8 cellular contexts compared by ENCODE assay signal in genomic region chr19:45645631-45646344, GRCh38. TPM values are rescaled to one million over a fixed set of nuclear protein-coding genes. Genes with fewer than 3 reads are reported as not detected.
A peak's percentile ranks its signal among the peaks of the same experiment; 100 is the strongest.
DNase-seq lines count a peak whose midpoint lies in the region; ATAC-seq and TF ChIP-seq lines count a peak whose summit lies in the region.

No MANE protein-coding gene starts in this region.

- H3K27me3 ChIP-seq in SJSA1 (replicated peaks): no peaks in the 10 kb centered on the region
- no peaks in the 10 kb centered on the region for H3K27me3 ChIP-seq in thoracic aorta (replicated peaks; ENCODE audit: insufficient read depth)

- H3K27me3 Mint-ChIP-seq in activated naive CD4-positive, alpha-beta T cell treated with anti-CD3 and anti-CD28 coated beads, Interleukin-2, amount 50 U/mL, for 24 hours: no peaks in the 10 kb centered on the region

- ATAC-seq in omental fat pad (ENCODE audit: low FRiP score) (peak; percentile 81), thoracic aorta (ENCODE audit: insufficient number of reproducible peaks, low FRiP score, low read depth) (no peak)

- DNase-seq in SIG-M5 treated with dmso at 0.1 percent for 504 hours (lab: John Stamatoyannopoulos, UW; ENCODE audit: unreplicated experiment) (peak; percentile 85), SIG-M5 (lab: John Stamatoyannopoulos, UW) (no peak), LHCN-M2 (ENCODE audit: low read depth) (peak; percentile 85), SJSA1 (ENCODE audit: low read depth in 1 of 2, low spot score in 2 of 2) (peak; percentile 95), glomerular endothelial cell (ENCODE audit: extremely low read depth, low read depth, low spot score) (peak; percentile 72), omental fat pad (ENCODE audit: low spot score) (peak; percentile 80), thoracic aorta (ENCODE audit: low spot score) (no peak)

- H3K4me1 Mint-ChIP-seq in activated naive CD4-positive, alpha-beta T cell treated with anti-CD3 and anti-CD28 coated beads, Interleukin-2, amount 50 U/mL, for 24 hours: peaks cover 37% of the 10 kb centered on the region

- peaks cover 5% of the 10 kb centered on the region for H3K36me3 Mint-ChIP-seq in activated naive CD4-positive, alpha-beta T cell treated with anti-CD3 and anti-CD28 coated beads, Interleukin-2, amount 50 U/mL, for 24 hours

- H3K4me3 Mint-ChIP-seq in activated naive CD4-positive, alpha-beta T cell treated with anti-CD3 and anti-CD28 coated beads, Interleukin-2, amount 50 U/mL, for 24 hours: peak overlapping the region; percentile 89

- H3K9me3 Mint-ChIP-seq in activated naive CD4-positive, alpha-beta T cell treated with anti-CD3 and anti-CD28 coated beads, Interleukin-2, amount 50 U/mL, for 24 hours: peaks cover 5% of the 10 kb centered on the region

- no peaks in the 10 kb centered on the region for H3K36me3 ChIP-seq in SJSA1
- no peaks in the 10 kb centered on the region for H3K36me3 ChIP-seq in thoracic aorta

- H3K27ac ChIP-seq in SJSA1: no peak overlapping the region
- no peak overlapping the region for H3K27ac ChIP-seq in thoracic aorta

- H3K4me3 ChIP-seq in SJSA1 (peak overlapping the region; percentile 34), thoracic aorta (peak overlapping the region; percentile 64)

- peak overlapping the region; percentile 81 for H3K27ac Mint-ChIP-seq in activated naive CD4-positive, alpha-beta T cell treated with anti-CD3 and anti-CD28 coated beads, Interleukin-2, amount 50 U/mL, for 24 hours

- peaks cover 24% of the 10 kb centered on the region for H3K4me1 ChIP-seq in SJSA1 (replicated peaks)
- H3K4me1 ChIP-seq in thoracic aorta (ENCODE audit: control insufficient read depth in 1 of 2, low read depth in 2 of 2): peaks cover 5 to 30% of the 10 kb centered on the region in 2 donors

- H3K9me3 ChIP-seq in SJSA1 (replicated peaks) (no peaks in the 10 kb centered on the region), thoracic aorta (no peaks in the 10 kb centered on the region)

- TF ChIP-seq CTCF in omental fat pad (IDR thresholded peaks at IDR 0.05) (no peak), thoracic aorta (IDR thresholded peaks at IDR 0.05) (no peak)

RNA-seq across cellular contexts. Expression of gene EML2, which starts 6.6 kb away (rescaled TPM):
- total RNA-seq in LHCN-M2 (2014; rRNA removed) (17.8 and 20.1 TPM in 2 replicates), glomerular endothelial cell (19.3 and 26.6 TPM in 2 replicates), omental fat pad (10 to 100 TPM; 18.0 to 22.4 (median 19.9) TPM), thoracic aorta (10 to 100 TPM; 21.7 to 34.8 TPM)
- 16.8 TPM for polyA plus RNA-seq in LHCN-M2 (2012)
- 33.6 and 45.4 TPM in 2 replicates for total RNA-seq in SJSA1 (2014; rRNA removed; shearing (Covaris generic))

RNA-seq across cellular contexts. Expression of gene GIPR, which starts 22.2 kb away (rescaled TPM):
- total RNA-seq in LHCN-M2 (2014; rRNA removed) (not detected in 2 replicates), glomerular endothelial cell (0.76 TPM in 1 of 2 replicates, not detected in the other), omental fat pad (1 to 10 TPM; 1.1 to 8.7 (median 2.5) TPM), thoracic aorta (under 1 TPM in 1 of 2 donors, not detected in 1; 0.14 TPM)
- polyA plus RNA-seq in LHCN-M2 (2012): 0.44 TPM
- total RNA-seq in SJSA1 (2014; rRNA removed; shearing (Covaris generic)): 0.72 and 2.1 TPM in 2 replicates

RNA-seq across cellular contexts. Expression of gene GPR4, which starts 43.8 kb away (rescaled TPM):
- total RNA-seq in LHCN-M2 (2014; rRNA removed) (not detected in 2 replicates), glomerular endothelial cell (12.6 and 14.8 TPM in 2 replicates), omental fat pad (10 to 100 TPM in 3 of 4 donors, 1 to 10 TPM in 1; 6.0 to 29.4 (median 12.0) TPM), thoracic aorta (1 to 10 TPM; 5.1 to 6.6 TPM)
- not detected for polyA plus RNA-seq in LHCN-M2 (2012)
- total RNA-seq in SJSA1 (2014; rRNA removed; shearing (Covaris generic)): not detected in 2 replicates

RNA-seq across cellular contexts. Expression of gene SNRPD2, which starts 46.0 kb away (rescaled TPM):
- 208 and 273 TPM in 2 replicates for total RNA-seq in LHCN-M2 (2014; rRNA removed)
- polyA plus RNA-seq in LHCN-M2 (2012): 777 TPM
- 331 and 402 TPM in 2 replicates for total RNA-seq in SJSA1 (2014; rRNA removed; shearing (Covaris generic))
- 221 and 278 TPM in 2 replicates for total RNA-seq in glomerular endothelial cell
- total RNA-seq in omental fat pad: 100 to 1,000 TPM; 104 to 194 (median 148) TPM
- total RNA-seq in thoracic aorta: 10 to 100 TPM; 65.7 to 70.1 TPM

RNA-seq across cellular contexts. Expression of gene QPCTL, which starts 46.7 kb away (rescaled TPM):
- 12.8 and 16.6 TPM in 2 replicates for total RNA-seq in LHCN-M2 (2014; rRNA removed)
- 13.2 TPM for polyA plus RNA-seq in LHCN-M2 (2012)
- total RNA-seq in SJSA1 (2014; rRNA removed; shearing (Covaris generic)): 11.6 and 14.6 TPM in 2 replicates
- total RNA-seq in glomerular endothelial cell: 17.4 and 25.0 TPM in 2 replicates
- total RNA-seq in omental fat pad: 1 to 10 TPM; 2.7 to 5.8 (median 5.2) TPM
- total RNA-seq in thoracic aorta: 1 to 10 TPM; 4.6 to 8.8 TPM

Comparison
In these comparisons a context has a peak if more than half of its experiments do, and no peak if none do; other contexts are left out.
1. DNase-seq: peak in SIG-M5 treated with dmso at 0.1 percent for 504 hours (single experiment), LHCN-M2 (single experiment), SJSA1 (2 of 2), glomerular endothelial cell (single experiment) and omental fat pad (single experiment); none in SIG-M5 (single experiment) and thoracic aorta (single experiment).